8 cellular contexts compared by ENCODE assay signal in genomic region chr6:33271608-33272357, GRCh38. TPM values are rescaled to one million over a fixed set of nuclear protein-coding genes. Genes with fewer than 3 reads are reported as not detected.
DNase-seq lines count a peak whose midpoint lies in the region; ATAC-seq, FAIRE-seq and TF ChIP-seq lines count a peak whose summit lies in the region.

Gene RPS18, plus strand, starts transcription at chr6:33272075. Its CDS starts 45 bp downstream, at chr6:33272120.
Gene VPS52, minus strand, starts transcription at chr6:33271876. Its CDS starts 201 bp downstream, at chr6:33271675.

- no peaks in the 10 kb centered on the region for H3K27me3 Mint-ChIP-seq in T-helper 17 cell

- FAIRE-seq in urothelium cell line (lab: Jason Lieb, UNC) = no peak

- intact Hi-C loops in left ventricle myocardium superior (cut with micrococcal nuclease) (no loop called here), psoas muscle (cut with DNase I) (loop anchor here in 1 of 2 donors (2.0 to 10.0 kb wide), 2 partner anchors 17 to 133 kb away; partner anchors contain the start of genes PFDN6 and WDR46)

- WGBS in psoas muscle, 3 donors = 0 to 1% (median 1%) methylated on average over 49 of the region's 49 CpGs

- H3K4me3 ChIP-seq in psoas muscle = peak within 1 kb of the TSS; percentile 81

- peaks cover 43% of the 10 kb centered on the region for H3K4me1 Mint-ChIP-seq in T-helper 17 cell

- H3K36me3 Mint-ChIP-seq in T-helper 17 cell (ENCODE audit: low read depth) = peaks cover 4% of the 10 kb centered on the region

- H3K9me3 ChIP-seq in T-helper 17 cell (ENCODE audit: control insufficient read depth, low read length, poor library complexity, severe bottlenecking) = no peaks in the 10 kb centered on the region
- no peaks in the 10 kb centered on the region for H3K9me3 ChIP-seq in psoas muscle

- peak; percentile 98 for TF ChIP-seq POLR2A in GM15510 (IDR thresholded peaks at IDR 0.05; ENCODE audit: borderline replicate concordance, extremely low read depth, insufficient read length)

- peak within 1 kb of the TSS; percentile 97 for H3K27ac ChIP-seq in psoas muscle

- no peaks in the 10 kb centered on the region for H3K27me3 ChIP-seq in psoas muscle (ENCODE audit: insufficient read depth in 3 of 3, low read length in 2 of 3)

- peaks cover 50% of the 10 kb centered on the region for H3K4me1 ChIP-seq in psoas muscle

- peak within 1 kb of the TSS; percentile 99 for H3K27ac Mint-ChIP-seq in T-helper 17 cell

- peak; percentile 88 for ATAC-seq in HG02885 (IDR thresholded peaks at IDR 0.05; ENCODE audit: poor library complexity, unreplicated experiment)
- peak; percentile 84 for ATAC-seq in T-helper 17 cell
- ATAC-seq in left ventricle myocardium superior = peak; percentile 96
- peak; percentile 94 to 97 (median 96) for ATAC-seq in psoas muscle

- DNase-seq in NCI-H1694 treated with DMSO at 0.1 percent for 48 hours (lab: John Stamatoyannopoulos, UW) (peak; percentile 97), T-helper 17 cell (peak; percentile 72 to 84 (median 79)), amygdala (lab: John Stamatoyannopoulos, UW) (peak; percentile 60 to 99 (median 92)), left ventricle myocardium superior (peak; percentile 91), psoas muscle (peak; percentile 89 to 94), urothelium cell line (ENCODE audit: low spot score) (peak; percentile 92)

- H3K4me3 Mint-ChIP-seq in T-helper 17 cell = peak within 1 kb of the TSS; percentile 96

- TF ChIP-seq CTCF in psoas muscle (IDR thresholded peaks at IDR 0.05) = no peak

- H3K36me3 ChIP-seq in psoas muscle (ENCODE audit: insufficient read depth in 1 of 2, low read depth in 1 of 2) = peaks cover 6 to 69% of the 10 kb centered on the region in 2 donors

RNA-seq across cellular contexts. Expression of gene RPS18, which starts in this region (rescaled TPM):
- total RNA-seq in T-helper 17 cell = 1,000 to 10,000 TPM; 4,373 to 4,641 TPM
- total RNA-seq in left ventricle myocardium superior = 931 TPM
- 1,000 to 10,000 TPM; 1,108 to 1,410 (median 1,267) TPM for total RNA-seq in psoas muscle
- 1,000 to 10,000 TPM; 1,958 to 4,446 (median 3,068) TPM for polyA plus RNA-seq in psoas muscle

RNA-seq across cellular contexts. Expression of gene VPS52, which starts in this region (rescaled TPM):
- total RNA-seq in T-helper 17 cell (10 to 100 TPM; 66.5 to 68.3 TPM), left ventricle myocardium superior (32.7 TPM), psoas muscle (10 to 100 TPM; 35.7 to 52.5 (median 46.8) TPM)
- 10 to 100 TPM; 29.3 to 31.6 (median 30.2) TPM for polyA plus RNA-seq in psoas muscle

Comparison
In these comparisons a context has a peak if more than half of its experiments do, and no peak if none do; other contexts are left out.
1. Peak in every context shown above with its lines: DNase-seq, ATAC-seq, H3K4me3 ChIP-seq and H3K27ac ChIP-seq.